29 cellular contexts compared by ENCODE assay signal in genomic region chr6:45531999-45532605, GRCh38.
A peak's percentile ranks its signal among the peaks of the same experiment; 100 is the strongest.
DNase-seq lines count a peak whose midpoint lies in the region; ATAC-seq and TF ChIP-seq lines count a peak whose summit lies in the region.
"Had no signal": no experiment of that assay in that cellular context is flagged by ENCODE, and none has a peak within 500 bp of the region (broad histone marks: within the 10 kb centered on the region; RNA-seq: fewer than 3 reads in every experiment).

No MANE protein-coding gene starts in this region.

- peaks cover 66% of the 10 kb centered on the region for H3K36me3 Mint-ChIP-seq in T-helper 2 cell treated with Interferon-gamma antibody and Interleukin-4, amounts not matched to agents 5 μg/mL and 100 μg/mL, for 36 hours (ENCODE audit: low read depth)
- peaks cover 89% of the 10 kb centered on the region for H3K36me3 Mint-ChIP-seq in activated T-helper 2 cell treated with anti-CD3 and anti-CD28 coated beads, Interferon-gamma antibody, Interleukin-2, Interleukin-4, amounts not matched to agents 10 μg/mL and 5 μg/mL and 100 μg/mL, durations not matched to agents 14 hours and 24 hours and 36 hours (ENCODE audit: low read depth)
- H3K36me3 Mint-ChIP-seq in type B pancreatic cell = peaks cover 2% of the 10 kb centered on the region

- intact Hi-C loops in activated T-helper 2 cell treated with anti-CD3 and anti-CD28 coated beads, Interferon-gamma antibody, Interleukin-2, Interleukin-4, amounts not matched to agents 10 μg/mL and 5 μg/mL and 100 μg/mL, durations not matched to agents 14 hours and 24 hours and 36 hours (cut with micrococcal nuclease) = no loop called here

- H3K27me3 Mint-ChIP-seq in T-helper 2 cell treated with Interferon-gamma antibody and Interleukin-4, amounts not matched to agents 5 μg/mL and 100 μg/mL, for 36 hours (ENCODE audit: low read depth) = no peaks in the 10 kb centered on the region
- no peaks in the 10 kb centered on the region for H3K27me3 Mint-ChIP-seq in activated T-helper 2 cell treated with anti-CD3 and anti-CD28 coated beads, Interferon-gamma antibody, Interleukin-2, Interleukin-4, amounts not matched to agents 10 μg/mL and 5 μg/mL and 100 μg/mL, durations not matched to agents 14 hours and 24 hours and 36 hours (ENCODE audit: low read depth)
- H3K27me3 Mint-ChIP-seq in type B pancreatic cell = peaks cover 3% of the 10 kb centered on the region
- H3K27me3 Mint-ChIP-seq: activated naive CD8-positive, alpha-beta T cell; CD4-positive, CD25-positive, alpha-beta regulatory T cell; naive thymus-derived CD8-positive, alpha-beta T cell had no signal

- peaks cover 34% of the 10 kb centered on the region for H3K4me1 Mint-ChIP-seq in T-helper 2 cell treated with Interferon-gamma antibody and Interleukin-4, amounts not matched to agents 5 μg/mL and 100 μg/mL, for 36 hours (ENCODE audit: low read depth)
- H3K4me1 Mint-ChIP-seq in activated T-helper 2 cell treated with anti-CD3 and anti-CD28 coated beads, Interferon-gamma antibody, Interleukin-2, Interleukin-4, amounts not matched to agents 10 μg/mL and 5 μg/mL and 100 μg/mL, durations not matched to agents 14 hours and 24 hours and 36 hours (ENCODE audit: low read depth) = peaks cover 50% of the 10 kb centered on the region
- peaks cover 28% of the 10 kb centered on the region for H3K4me1 Mint-ChIP-seq in type B pancreatic cell (ENCODE audit: unreplicated experiment)

- DNase-seq in T-helper 2 cell treated with Interferon-gamma antibody and Interleukin-4, amounts not matched to agents 5 μg/mL and 100 μg/mL, for 36 hours (ENCODE audit: low spot score) = no peak
- DNase-seq in T-helper 2 cell = no peak
- DNase-seq in activated T-helper 2 cell treated with anti-CD3 and anti-CD28 coated beads, Interferon-gamma antibody, Interleukin-2, Interleukin-4, amounts not matched to agents 10 μg/mL and 5 μg/mL and 100 μg/mL, durations not matched to agents 14 hours and 24 hours and 36 hours (ENCODE audit: low spot score) = no peak
- DNase-seq in myocyte (ENCODE audit: low read depth) = peak; percentile 48
- no peak for DNase-seq in type B pancreatic cell (ENCODE audit: extremely low spot score, unreplicated experiment)
- DNase-seq in central memory CD4-positive, alpha-beta T cell = no peak
- no peak for DNase-seq in NCI-H2107 (lab: John Stamatoyannopoulos, UW)
- DNase-seq: 8988T; activated CD4-positive, alpha-beta T cell treated with anti-CD3 and anti-CD28 coated beads for 1 hour; activated effector memory CD4-positive, alpha-beta T cell treated with anti-CD3 and anti-CD28 coated beads, Interleukin-2, amount 50 U/mL, for 16 hours; activated T-cell treated with anti-CD3 and anti-CD28 coated beads for 4 hours; aorta; CD4-positive, CD25-positive, alpha-beta regulatory T cell; cortex of kidney; DND-41; effector memory CD4-positive, alpha-beta T cell; head of caudate nucleus; KG1; MG63; midbrain; naive thymus-derived CD8-positive, alpha-beta T cell; NCI-H1105; NCI-H1930; NCI-H526; NK-92 treated with Interleukin-12 subunit alpha and Interleukin-12 subunit beta, amount 100 ng/mL, for 24 hours; nucleus accumbens; stimulated activated naive CD4-positive, alpha-beta T cell had no signal

- peak overlapping the region; percentile 6 for H3K27ac Mint-ChIP-seq in T-helper 2 cell treated with Interferon-gamma antibody and Interleukin-4, amounts not matched to agents 5 μg/mL and 100 μg/mL, for 36 hours
- peak overlapping the region; percentile 22 for H3K27ac Mint-ChIP-seq in activated T-helper 2 cell treated with anti-CD3 and anti-CD28 coated beads, Interferon-gamma antibody, Interleukin-2, Interleukin-4, amounts not matched to agents 10 μg/mL and 5 μg/mL and 100 μg/mL, durations not matched to agents 14 hours and 24 hours and 36 hours
- H3K27ac Mint-ChIP-seq in type B pancreatic cell = peak overlapping the region; percentile 25

- no peak for TF ChIP-seq CTCF in type B pancreatic cell (conservative IDR thresholded peaks at IDR 0.05)

- H3K9me3 Mint-ChIP-seq in T-helper 2 cell treated with Interferon-gamma antibody and Interleukin-4, amounts not matched to agents 5 μg/mL and 100 μg/mL, for 36 hours = peaks cover 10% of the 10 kb centered on the region
- H3K9me3 Mint-ChIP-seq in activated T-helper 2 cell treated with anti-CD3 and anti-CD28 coated beads, Interferon-gamma antibody, Interleukin-2, Interleukin-4, amounts not matched to agents 10 μg/mL and 5 μg/mL and 100 μg/mL, durations not matched to agents 14 hours and 24 hours and 36 hours = peaks cover 7% of the 10 kb centered on the region
- H3K9me3 Mint-ChIP-seq in type B pancreatic cell = peaks cover 1% of the 10 kb centered on the region

- no peak overlapping the region for H3K4me3 Mint-ChIP-seq in T-helper 2 cell treated with Interferon-gamma antibody and Interleukin-4, amounts not matched to agents 5 μg/mL and 100 μg/mL, for 36 hours
- no peak overlapping the region for H3K4me3 Mint-ChIP-seq in activated T-helper 2 cell treated with anti-CD3 and anti-CD28 coated beads, Interferon-gamma antibody, Interleukin-2, Interleukin-4, amounts not matched to agents 10 μg/mL and 5 μg/mL and 100 μg/mL, durations not matched to agents 14 hours and 24 hours and 36 hours (ENCODE audit: low read depth)
- H3K4me3 Mint-ChIP-seq in type B pancreatic cell = no peak overlapping the region
- H3K4me3 Mint-ChIP-seq: activated naive CD8-positive, alpha-beta T cell; CD4-positive, CD25-positive, alpha-beta regulatory T cell; naive thymus-derived CD8-positive, alpha-beta T cell had no signal

- no peak for ATAC-seq in HG02610 (IDR thresholded peaks at IDR 0.05; ENCODE audit: unreplicated experiment)
- ATAC-seq: naive thymus-derived CD8-positive, alpha-beta T cell had no signal
